Comparison of ENCODE assay signal across 17 cellular contexts in the genomic region with DNA sequence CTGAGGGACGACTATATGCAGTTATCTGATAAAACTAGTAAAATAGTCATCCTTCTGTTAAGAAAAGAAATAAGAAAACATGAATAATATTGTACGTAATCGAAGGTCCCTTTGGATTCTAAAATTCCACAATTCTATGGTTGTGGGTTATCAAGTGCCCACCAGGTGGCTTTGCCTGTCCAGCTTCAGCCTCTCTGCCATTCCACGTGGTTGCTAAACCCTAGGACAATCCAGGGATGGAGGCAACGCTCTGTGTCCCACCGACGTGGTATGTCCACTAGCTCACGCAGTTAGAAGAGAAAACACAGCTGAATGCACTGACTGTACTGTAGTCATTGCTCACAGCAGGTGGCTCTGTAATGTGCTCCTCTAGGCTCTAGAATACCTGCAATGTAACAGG.
DNase-seq lines count a peak whose midpoint lies in the region; TF ChIP-seq lines count a peak whose summit lies in the region.
"Had no signal": no experiment of that assay in that cellular context is flagged by ENCODE, and none has a peak within 500 bp of the region (broad histone marks: within the 10 kb centered on the region; RNA-seq: fewer than 3 reads in every experiment).

No MANE protein-coding gene starts in this region.

- in situ Hi-C loops in GM13977 (cut with MboI; ENCODE audit: low pct_unique_long_range_greater_than_20kb, low sequenced_read_pairs, unreplicated experiment): no loop called here

- intact Hi-C loops in esophagus muscularis mucosa (cut with DNase I): no loop called here
- intact Hi-C loops in ovary (cut with DNase I): no loop called here

- 94% methylated on average over 8 of the region's 8 CpGs for WGBS in esophagus muscularis mucosa
- 91 to 93% (median 91%) methylated on average over 8 of the region's 8 CpGs for WGBS in ovary, 3 donors

- H3K36me3 ChIP-seq in GM06990 (ENCODE audit: control insufficient read depth, insufficient read depth, low read length) (no peaks in the 10 kb centered on the region), esophagus muscularis mucosa (peaks cover 0 to 3% (median 0%) of the 10 kb centered on the region in 4 donors), ovary (no peaks in the 10 kb centered on the region)

- H3K27ac ChIP-seq in esophagus muscularis mucosa (replicated peaks in 1 of 4) (no peak overlapping the region), ovary (no peak overlapping the region)
- H3K27ac ChIP-seq: BLaER1 treated with 17β-estradiol and CSF1 and Interleukin-3, amounts not matched to agents 10 nM and 100 nM; GM23248; PC-9; SK-N-MC had no signal

- H3K4me3 ChIP-seq in GM06990 (replicated peaks; ENCODE audit: low read depth, low read length): no peak overlapping the region
- H3K4me3 ChIP-seq in esophagus muscularis mucosa: no peak overlapping the region
- H3K4me3 ChIP-seq in ovary: no peak overlapping the region
- H3K4me3 ChIP-seq: BLaER1 treated with 17β-estradiol and CSF1 and Interleukin-3, amounts not matched to agents 10 nM and 100 nM; GM12878; GM23248; PC-9; SK-N-MC had no signal

- POLR2A ChIA-PET in HEK293T (lab: Yijun Ruan, JAX): no interaction called here

- no peak for TF ChIP-seq POLR2A in esophagus muscularis mucosa (IDR thresholded peaks at IDR 0.05; ENCODE audit: low read depth)
- TF ChIP-seq POLR2A in ovary (IDR thresholded peaks at IDR 0.05): no peak

- TF ChIP-seq CTCF in GM06990 (IDR thresholded peaks at IDR 0.05; ENCODE audit: insufficient read depth, low read length, poor library complexity, severe bottlenecking): peak; percentile 8
- no peak for TF ChIP-seq CTCF in esophagus muscularis mucosa (IDR thresholded peaks at IDR 0.05)
- TF ChIP-seq CTCF in GM13977 (IDR thresholded peaks at IDR 0.05; ENCODE audit: extremely low read depth, insufficient read depth, missing control alignments): no peak
- TF ChIP-seq CTCF in ovary (IDR thresholded peaks at IDR 0.05): no peak

- DNase-seq in GM06990 (ENCODE audit: extremely low read depth, insufficient read length): no peak
- peak; percentile 14 for DNase-seq in HEK293T (ENCODE audit: extremely low spot score)
- DNase-seq in SHP77 treated with DMSO at 0.1 percent for 48 hours (lab: John Stamatoyannopoulos, UW): peak; percentile 78
- peak; percentile 53 for DNase-seq in esophagus muscularis mucosa (ENCODE audit: extremely low spot score)
- DNase-seq in GM13977 (ENCODE audit: low spot score): no peak
- DNase-seq in GF-D8 (lab: John Stamatoyannopoulos, UW): no peak
- DNase-seq in ovary: no peak
- DNase-seq: GM23248, KG1, NCI-H1092, NCI-H187 treated with DMSO at 0.1 percent for 48 hours, NCI-H2171 treated with DMSO at 0.1 percent for 48 hours, NCI-H510A, PC-9 had no signal

- no peak for TF ChIP-seq EP300 in esophagus muscularis mucosa (IDR thresholded peaks at IDR 0.05)
- TF ChIP-seq EP300 in ovary (IDR thresholded peaks at IDR 0.05): no peak

- H3K4me1 ChIP-seq in esophagus muscularis mucosa: no peaks in the 10 kb centered on the region
- no peaks in the 10 kb centered on the region for H3K4me1 ChIP-seq in ovary (ENCODE audit: insufficient read depth)

- no peaks in the 10 kb centered on the region for H3K27me3 ChIP-seq in GM06990 (replicated peaks; ENCODE audit: control insufficient read depth, insufficient read depth, low read length)
- H3K27me3 ChIP-seq in esophagus muscularis mucosa: no peaks in the 10 kb centered on the region
- H3K27me3 ChIP-seq in ovary: no peaks in the 10 kb centered on the region
- H3K27me3 ChIP-seq: BLaER1 treated with 17β-estradiol and CSF1 and Interleukin-3, amounts not matched to agents 10 nM and 100 nM had no signal

- CTCF ChIA-PET in HEK293T (lab: Yijun Ruan, JAX): no interaction called here

- H3K9me3 ChIP-seq in esophagus muscularis mucosa: no peaks in the 10 kb centered on the region
- H3K9me3 ChIP-seq in ovary: no peaks in the 10 kb centered on the region

TF ChIP-seq in HEK293T, 16 proteins besides CTCF, POLR2A, EP300 and RAD21:
- TF ChIP-seq, protein P1, sequence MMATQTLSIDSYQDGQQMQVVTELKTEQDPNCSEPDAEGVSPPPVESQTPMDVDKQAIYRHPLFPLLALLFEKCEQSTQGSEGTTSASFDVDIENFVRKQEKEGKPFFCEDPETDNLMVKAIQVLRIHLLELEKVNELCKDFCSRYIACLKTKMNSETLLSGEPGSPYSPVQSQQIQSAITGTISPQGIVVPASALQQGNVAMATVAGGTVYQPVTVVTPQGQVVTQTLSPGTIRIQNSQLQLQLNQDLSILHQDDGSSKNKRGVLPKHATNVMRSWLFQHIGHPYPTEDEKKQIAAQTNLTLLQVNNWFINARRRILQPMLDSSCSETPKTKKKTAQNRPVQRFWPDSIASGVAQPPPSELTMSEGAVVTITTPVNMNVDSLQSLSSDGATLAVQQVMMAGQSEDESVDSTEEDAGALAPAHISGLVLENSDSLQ (IDR thresholded peaks at IDR 0.05): no peak
- TF ChIP-seq TARDBP (IDR thresholded peaks at IDR 0.05): no peak
- TF ChIP-seq SP1 (IDR thresholded peaks at IDR 0.05): no peak
- TF ChIP-seq L3MBTL2 (conservative IDR thresholded peaks at IDR 0.05): no peak
- TF ChIP-seq CTBP1 (IDR thresholded peaks at IDR 0.05; ENCODE audit: borderline replicate concordance): no peak
- TF ChIP-seq ELF4 (IDR thresholded peaks at IDR 0.05): no peak
- TF ChIP-seq BHLHE40 (IDR thresholded peaks at IDR 0.05; ENCODE audit: borderline replicate concordance): no peak
- TF ChIP-seq FOXM1 (IDR thresholded peaks at IDR 0.05; ENCODE audit: borderline replicate concordance): no peak
- TF ChIP-seq FOXA1 (IDR thresholded peaks at IDR 0.05): no peak
- no peak for TF ChIP-seq LEF1 (IDR thresholded peaks at IDR 0.05; ENCODE audit: borderline replicate concordance)
- TF ChIP-seq SUZ12 (IDR thresholded peaks at IDR 0.05): no peak
- no peak for TF ChIP-seq NFRKB (IDR thresholded peaks at IDR 0.05)
- TF ChIP-seq HDGF (IDR thresholded peaks at IDR 0.05; ENCODE audit: borderline replicate concordance): no peak
- TF ChIP-seq ARNT (IDR thresholded peaks at IDR 0.05): no peak

Comparison
In these comparisons a context has a peak if more than half of its experiments do, and no peak if none do; other contexts are left out.
1. DNase-seq: peak in HEK293T (single experiment), SHP77 treated with DMSO at 0.1 percent for 48 hours (single experiment) and esophagus muscularis mucosa (single experiment); none in GM06990 (single experiment), GM13977 (single experiment), GF-D8 (single experiment) and ovary (0 of 5).